In the genomic region with DNA sequence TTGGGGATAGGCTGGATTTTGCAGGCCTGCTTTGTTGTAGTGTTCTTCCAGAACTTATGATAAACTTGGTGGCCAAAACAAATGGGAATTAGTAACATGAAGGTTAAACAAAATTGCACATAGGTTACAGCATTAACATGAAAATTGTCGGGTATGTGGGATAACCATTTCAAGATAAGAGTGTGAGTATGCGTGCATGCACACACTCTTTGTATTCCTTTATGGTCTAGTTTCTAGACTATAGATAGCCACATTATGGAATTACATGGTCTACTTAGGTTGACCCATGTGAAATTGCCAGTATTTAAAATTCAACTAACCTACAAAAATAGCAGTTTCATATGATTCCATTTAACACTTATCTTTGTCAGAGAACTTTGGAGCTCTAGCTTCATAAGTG, we compare ENCODE assay signal across 10 cellular contexts. TPM values are rescaled to one million over a fixed set of nuclear protein-coding genes. Genes with fewer than 3 reads are reported as not detected.
DNase-seq lines count a peak whose midpoint lies in the region; ATAC-seq and TF ChIP-seq lines count a peak whose summit lies in the region.
"Had no signal": no experiment of that assay in that cellular context is flagged by ENCODE, and none has a peak within 500 bp of the region (broad histone marks: within the 10 kb centered on the region; RNA-seq: fewer than 3 reads in every experiment).

No MANE protein-coding gene starts in this region.

- H3K4me1 ChIP-seq in IMR-90 (ENCODE audit: control insufficient read depth, insufficient read depth, low read length) (no peaks in the 10 kb centered on the region; the same call in 1 of the 2 replicates), mucosa of stomach (ENCODE audit: control insufficient read depth, insufficient read depth, low read length) (peaks cover 16% of the 10 kb centered on the region)

- no peak overlapping the region for H3K4me3 Mint-ChIP-seq in immature natural killer cell
- no peak overlapping the region for H3K4me3 Mint-ChIP-seq in osteocyte (ENCODE audit: unreplicated experiment)

- H4K20me1 ChIP-seq in IMR-90 (ENCODE audit: insufficient read depth, low read length) = peaks cover 24% of the 10 kb centered on the region

- CTCF ChIA-PET in AG04450 (lab: Charles Lee) (interaction anchor here (1.1 to 4.6 kb wide), 2 partner anchors 9 to 102 kb away, joined by 6 to 23 read pairs; a partner anchor contains a TSS), IMR-90 (lab: Yijun Ruan, JAX) (interaction anchor here (0.6 kb wide), 1 partner anchor 368 kb away, joined by 5 read pairs; no protein-coding TSS in a partner anchor)

- H2BK20ac ChIP-seq in IMR-90 (ENCODE audit: low read depth, low read length) = no peak overlapping the region

- no peak overlapping the region for H2BK5ac ChIP-seq in IMR-90 (ENCODE audit: low read depth, low read length, poor library complexity, severe bottlenecking)

- peak overlapping the region; percentile 98; the same call in 1 of the 2 replicates for H3K4me2 ChIP-seq in IMR-90 (ENCODE audit: low read depth, low read length)

- H3K4me3 ChIP-seq in AG04450 (ENCODE audit: low read depth, low read length) = peak overlapping the region; percentile 91
- H3K4me3 ChIP-seq in IMR-90 (ENCODE audit: insufficient read depth, low read depth, low read length) = peak overlapping the region; percentile 79
- H3K4me3 ChIP-seq in coronary artery = peak overlapping the region; percentile 87
- H3K4me3 ChIP-seq in mucosa of stomach (ENCODE audit: low read length) = no peak overlapping the region

- H3K9ac ChIP-seq in IMR-90 (ENCODE audit: low read depth, low read length) (peak overlapping the region; percentile 76; the same call in 1 of the 2 replicates), mucosa of stomach (ENCODE audit: low read length) (peak overlapping the region; percentile 90)

- POLR2A ChIA-PET in AG04450 (lab: Yijun Ruan, JAX) = no interaction called here
- POLR2A ChIA-PET in IMR-90 (lab: Charles Lee; ENCODE audit: unreplicated experiment) = no interaction called here

- H3K9me3 Mint-ChIP-seq in immature natural killer cell = no peaks in the 10 kb centered on the region
- no peaks in the 10 kb centered on the region for H3K9me3 Mint-ChIP-seq in osteocyte (ENCODE audit: unreplicated experiment)

- TF ChIP-seq POLR2A in IMR-90 (IDR thresholded peaks at IDR 0.05; ENCODE audit: low read depth, low read length) = no peak

- H2AFZ ChIP-seq in IMR-90 (replicated peaks; ENCODE audit: low read length, poor library complexity) = no peak overlapping the region

- dilution Hi-C loops in IMR-90 (cut with HindIII; ENCODE audit: low sequenced_read_pairs, unreplicated experiment) = no loop called here

- H4K91ac ChIP-seq in IMR-90 (ENCODE audit: insufficient read depth, low read depth, low read length) = no peak overlapping the region

- no peak overlapping the region for H2BK15ac ChIP-seq in IMR-90 (ENCODE audit: low read depth, low read length)

- H3K9me3 ChIP-seq in AG04450 (ENCODE audit: control insufficient read depth, insufficient read depth, low read length) (no peaks in the 10 kb centered on the region; the same call in 1 of the 2 replicates), IMR-90 (ENCODE audit: control insufficient read depth, insufficient read depth, low read length) (no peaks in the 10 kb centered on the region), mucosa of stomach (ENCODE audit: control insufficient read depth, low read length) (no peaks in the 10 kb centered on the region)

- no peak overlapping the region for H2BK120ac ChIP-seq in IMR-90 (ENCODE audit: low read depth, low read length)

- H3K23ac ChIP-seq in IMR-90 (ENCODE audit: low read depth, low read length) = peak overlapping the region; percentile 44; the same call in 1 of the 2 replicates

- no peaks in the 10 kb centered on the region for H3K36me3 Mint-ChIP-seq in immature natural killer cell
- no peaks in the 10 kb centered on the region for H3K36me3 Mint-ChIP-seq in osteocyte (ENCODE audit: unreplicated experiment)

- TF ChIP-seq CTCF in AG04450 (IDR thresholded peaks at IDR 0.05; ENCODE audit: low read depth, low read length) (no peak), IMR-90 (conservative IDR thresholded peaks at IDR 0.05; ENCODE audit: low read depth, low read length) (no peak), coronary artery (IDR thresholded peaks at IDR 0.05) (no peak), osteocyte (IDR thresholded peaks at IDR 0.05) (no peak)

- H3K9me1 ChIP-seq in IMR-90 (ENCODE audit: insufficient read depth, low read length) = peaks cover 3% of the 10 kb centered on the region; the same call in 1 of the 2 replicates

- in situ Hi-C loops in IMR-90 (cut with MboI; ENCODE audit: low sequenced_read_pairs) = no loop called here

- H3K36me3 ChIP-seq in IMR-90 (ENCODE audit: control insufficient read depth, insufficient read depth, low read length) (peaks cover 3% of the 10 kb centered on the region; the same call in 1 of the 2 replicates), mucosa of stomach (ENCODE audit: control insufficient read depth, insufficient read depth, low read length) (no peaks in the 10 kb centered on the region)

- no peak overlapping the region for H2AK5ac ChIP-seq in IMR-90 (ENCODE audit: low read depth, low read length)

- peak overlapping the region in 2 of 6 donors; percentile 73 to 85 for H3K27ac Mint-ChIP-seq in immature natural killer cell
- H3K27ac Mint-ChIP-seq in osteocyte (ENCODE audit: unreplicated experiment) = no peak overlapping the region

- no peak overlapping the region for H3K4ac ChIP-seq in IMR-90 (ENCODE audit: low read depth, low read length)

- H3K27me3 ChIP-seq in AG04450 (ENCODE audit: control insufficient read depth, insufficient read depth, low read length) (no peaks in the 10 kb centered on the region), IMR-90 (ENCODE audit: control insufficient read depth, insufficient read depth, low read length) (no peaks in the 10 kb centered on the region), mucosa of stomach (ENCODE audit: control insufficient read depth, insufficient read depth, low read length) (no peaks in the 10 kb centered on the region)

- H3K14ac ChIP-seq in IMR-90 (replicated peaks; ENCODE audit: low read depth, low read length) = no peak overlapping the region

- no peak for ATAC-seq in IMR-90 (ENCODE audit: low read depth)

- H3K56ac ChIP-seq in IMR-90 (ENCODE audit: extremely low read depth, insufficient read depth, low read length) = no peak overlapping the region

- H3K27me3 Mint-ChIP-seq in immature natural killer cell (ENCODE audit: low read depth in 3 of 3) (peaks cover 0 to 2% (median 0%) of the 10 kb centered on the region in 3 donors), osteocyte (ENCODE audit: unreplicated experiment) (no peaks in the 10 kb centered on the region)

- intact Hi-C loops in IMR-90 (cut with micrococcal nuclease) = loop anchor here (2.0 to 10.0 kb wide), 5 partner anchors 172 to 654 kb away; a partner anchor contains a TSS

- TF ChIP-seq RAD21 in IMR-90 (IDR thresholded peaks at IDR 0.05; ENCODE audit: low read length) = no peak

- TSS peak; percentile 37 for BruUV-seq in IMR-90 (replicated peaks; lab: Mats Ljungman, UMichigan)

- H4K5ac ChIP-seq in IMR-90 (ENCODE audit: low read depth, low read length) = no peak overlapping the region

- H3K18ac ChIP-seq in IMR-90 (ENCODE audit: low read depth, low read length) = no peak overlapping the region

- WGBS in IMR-90 (ENCODE audit: extremely low coverage in 2 of 2, insufficient read length in 1 of 2), 2 experiments = no CpG with 5 or more reads among the region's 2 CpGs

- DNase-seq in AG04450 (ENCODE audit: low read depth, low spot score) (no peak), IMR-90 (no peak), coronary artery (ENCODE audit: low spot score) (no peak), NCI-H2171 (lab: John Stamatoyannopoulos, UW) (no peak), immature natural killer cell (no peak), NCI-H2196 treated with DMSO at 0.1 percent for 48 hours (lab: John Stamatoyannopoulos, UW; ENCODE audit: unreplicated experiment) (no peak), osteocyte (ENCODE audit: extremely low spot score, unreplicated experiment) (no peak)
- DNase-seq: activated CD4-positive, alpha-beta T cell treated with anti-CD3 and anti-CD28 coated beads, Interleukin-2, amount 50 U/mL, for 48 hours; effector CD4-positive, alpha-beta T cell had no signal

- H3K4me1 Mint-ChIP-seq in immature natural killer cell (peaks cover 20 to 48% of the 10 kb centered on the region in 2 donors), osteocyte (ENCODE audit: unreplicated experiment) (peaks cover 41% of the 10 kb centered on the region)

- peaks cover 2 to 33% of the 10 kb centered on the region in 2 experiments; a peak in 2 of 4 replicates for H3K79me1 ChIP-seq in IMR-90 (ENCODE audit: low read depth in 1 of 2, low read length in 2 of 2)

- no peak overlapping the region for H2AK9ac ChIP-seq in IMR-90 (replicated peaks; ENCODE audit: low read depth, low read length, poor library complexity)

- H4K8ac ChIP-seq in IMR-90 (ENCODE audit: low read depth in 2 of 2, low read length in 2 of 2) = no peak overlapping the region

- H3K27ac ChIP-seq in AG04450 (ENCODE audit: low read depth, low read length) = no peak overlapping the region
- H3K27ac ChIP-seq in IMR-90 (ENCODE audit: insufficient read depth, low read length) = no peak overlapping the region
- H3K27ac ChIP-seq in coronary artery = no peak overlapping the region

TF ChIP-seq in IMR-90, 13 proteins besides CTCF, POLR2A, EP300 and RAD21 (continues in another document):
- no peak for TF ChIP-seq BHLHE40 (IDR thresholded peaks at IDR 0.05; ENCODE audit: low read depth, low read length)
- TF ChIP-seq RFX5 (IDR thresholded peaks at IDR 0.05; ENCODE audit: low read depth, low read length) = no peak
- TF ChIP-seq, protein P1, sequence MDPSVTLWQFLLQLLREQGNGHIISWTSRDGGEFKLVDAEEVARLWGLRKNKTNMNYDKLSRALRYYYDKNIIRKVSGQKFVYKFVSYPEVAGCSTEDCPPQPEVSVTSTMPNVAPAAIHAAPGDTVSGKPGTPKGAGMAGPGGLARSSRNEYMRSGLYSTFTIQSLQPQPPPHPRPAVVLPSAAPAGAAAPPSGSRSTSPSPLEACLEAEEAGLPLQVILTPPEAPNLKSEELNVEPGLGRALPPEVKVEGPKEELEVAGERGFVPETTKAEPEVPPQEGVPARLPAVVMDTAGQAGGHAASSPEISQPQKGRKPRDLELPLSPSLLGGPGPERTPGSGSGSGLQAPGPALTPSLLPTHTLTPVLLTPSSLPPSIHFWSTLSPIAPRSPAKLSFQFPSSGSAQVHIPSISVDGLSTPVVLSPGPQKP (IDR thresholded peaks at IDR 0.05; ENCODE audit: borderline replicate concordance, low read depth, low read length) = no peak
- no peak for TF ChIP-seq MAFK (IDR thresholded peaks at IDR 0.05; ENCODE audit: low read depth, low read length)

RNA-seq across cellular contexts. Expression of a gene that starts 1.4 kb away (rescaled TPM):
- polyA plus RNA-seq in AG04450 (2011; rRNA removed) = 25.3 and 27.7 TPM in 2 replicates
- 44.0 and 61.1 TPM in 2 replicates for polyA minus RNA-seq in AG04450 (2011; rRNA and poly(A)+ RNA removed)
- 48.6 and 89.7 TPM in 2 replicates for total RNA-seq in IMR-90 (2012; rRNA removed)
- polyA plus RNA-seq in IMR-90 (2012; rRNA removed) = 18.1 and 23.3 TPM in 2 replicates
- 2.6 and 4.2 TPM in 2 replicates for polyA plus RNA-seq in IMR-90 (2012; cell fraction: cytosol; rRNA removed)
- polyA plus RNA-seq in IMR-90 (2012; cell fraction: nucleus; rRNA removed; ENCODE audit: low replicate concordance) = 13.9 and 63.4 TPM in 2 replicates
- 10 to 100 TPM in 2 of 3 donors, 1 to 10 TPM in 1; 9.6 to 18.4 (median 11.2) TPM for polyA plus RNA-seq in immature natural killer cell
- total RNA-seq in osteocyte = 44.7 and 50.3 TPM in 2 replicates
